Comparison of ENCODE assay signal across 23 cellular contexts in the genomic region with DNA sequence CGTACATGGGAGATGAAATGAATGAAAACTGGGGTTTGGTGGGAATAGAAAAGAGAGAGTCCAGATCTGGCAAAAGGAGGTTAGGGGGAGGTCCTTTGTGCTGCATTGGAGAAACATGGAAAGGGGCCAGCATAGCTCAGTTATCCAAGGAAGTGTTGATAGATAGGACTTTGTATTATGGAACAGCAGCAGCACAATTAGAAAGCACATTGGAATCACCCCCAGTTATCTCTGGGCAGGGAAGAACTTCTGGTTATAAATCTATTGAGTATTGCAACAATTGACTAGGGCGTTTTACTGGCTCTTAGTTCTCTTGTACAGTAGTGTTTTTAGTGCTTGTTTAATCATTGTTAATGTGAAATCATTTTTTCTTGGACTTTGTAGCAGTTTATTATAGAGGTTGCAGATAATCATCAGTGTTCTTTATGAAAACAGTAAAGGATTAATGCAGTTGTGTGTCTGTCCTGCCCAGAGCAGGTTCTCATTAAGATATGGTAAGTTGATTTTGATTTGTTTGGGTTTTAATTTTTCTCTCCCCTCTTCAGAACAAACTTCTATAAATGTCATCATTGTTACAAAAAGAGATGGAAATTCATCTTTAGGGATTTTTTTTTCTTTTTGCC.
"Had no signal": no experiment of that assay in that cellular context is flagged by ENCODE, and none has a peak within 500 bp of the region (broad histone marks: within the 10 kb centered on the region; RNA-seq: fewer than 3 reads in every experiment).

No MANE protein-coding gene starts in this region.

- DNase-seq: activated CD4-positive, alpha-beta memory T cell treated with anti-CD3 and anti-CD28 coated beads for 36 hours; activated CD4-positive, alpha-beta T cell treated with anti-CD3 and anti-CD28 coated beads, Interleukin-2, amount 10 ng/mL, durations not matched to agents 24 days and 14 days; activated CD4-positive, CD25-positive, alpha-beta regulatory T cell treated with anti-CD3 and anti-CD28 coated beads, Interleukin-2, amount 50 U/mL, for 72 hours; activated CD8-positive, alpha-beta memory T cell treated with anti-CD3 and anti-CD28 coated beads, Interleukin-2, amount 50 U/mL, for 4 hours; activated gamma-delta T cell; activated naive CD4-positive, alpha-beta T cell treated with anti-CD3 and anti-CD28 coated beads, Interleukin-2, amount 10 ng/mL, durations not matched to agents 7 days and 5 days; activated naive CD8-positive, alpha-beta T cell treated with anti-CD3 and anti-CD28 coated beads, Interleukin-2, amount 10 ng/mL, durations not matched to agents 7 days and 5 days; activated T-cell treated with anti-CD3 and anti-CD28 coated beads, Interleukin-2, amount 50 U/mL, for 1 hour; cortex of kidney; effector CD4-positive, alpha-beta T cell; esophagus squamous epithelium; sigmoid colon; stimulated activated CD4-positive, alpha-beta T cell treated with anti-CD3 and anti-CD28 coated beads, Interleukin-2, amount 100 ng/mL, for 24 hours; stimulated activated naive CD4-positive, alpha-beta T cell; T-helper 17 cell; T1000; tibial artery; upper lobe of right lung had no signal

- H3K4me3 ChIP-seq: ascending aorta, esophagus squamous epithelium, sigmoid colon, smooth muscle cell, suprapubic skin, tibial artery, upper lobe of right lung had no signal

- ATAC-seq: T-helper 17 cell, upper lobe of right lung had no signal

- H3K27me3 ChIP-seq: ascending aorta, neutrophil, sigmoid colon, suprapubic skin, tibial artery, upper lobe of right lung had no signal

- H3K4me1 ChIP-seq: ascending aorta, esophagus squamous epithelium, sigmoid colon, suprapubic skin, tibial artery, upper lobe of right lung had no signal

- H3K9me3 ChIP-seq: ascending aorta, esophagus squamous epithelium, neutrophil, sigmoid colon, suprapubic skin, tibial artery, upper lobe of right lung had no signal

- H3K27ac ChIP-seq: ascending aorta, epithelial cell of prostate, esophagus squamous epithelium, neutrophil, sigmoid colon, suprapubic skin, tibial artery, upper lobe of right lung had no signal
